2 cellular contexts compared by ENCODE assay signal in genomic region chr12:111410229-111411186, GRCh38.
TF ChIP-seq lines count a peak whose summit lies in the region.

No MANE protein-coding gene starts in this region.

TF ChIP-seq in liver, 16 proteins besides CTCF, POLR2A, EP300 and RAD21:
- TF ChIP-seq FOXA1 (IDR thresholded peaks at IDR 0.05) (no peak), SP1 (IDR thresholded peaks at IDR 0.05) (no peak), FOXA2 (IDR thresholded peaks at IDR 0.05) (no peak), MAX (IDR thresholded peaks at IDR 0.05) (no peak), EGR1 (IDR thresholded peaks at IDR 0.05; ENCODE audit: low read depth in 2 of 2) (no peak), ATF3 (IDR thresholded peaks at IDR 0.05) (no peak), ZBTB33 (IDR thresholded peaks at IDR 0.05) (no peak), RXRA (IDR thresholded peaks at IDR 0.05) (no peak), JUND (IDR thresholded peaks at IDR 0.05) (no peak), TAF1 (conservative IDR thresholded peaks at IDR 0.05) (no peak), GABPA (IDR thresholded peaks at IDR 0.05 in 1 of 2, conservative IDR thresholded peaks at IDR 0.05 in 1 of 2) (no peak), HNF4A (conservative IDR thresholded peaks at IDR 0.05) (no peak), REST (IDR thresholded peaks at IDR 0.05) (no peak), NR2F2 (IDR thresholded peaks at IDR 0.05) (no peak), YY1 (IDR thresholded peaks at IDR 0.05) (no peak), HNF4G (IDR thresholded peaks at IDR 0.05) (no peak)
TF ChIP-seq in liver: peak in this region for 0.

TF ChIP-seq in HepG2, 621 proteins besides CTCF, POLR2A, EP300 and RAD21:
- no peak for TF ChIP-seq HNF1A (IDR thresholded peaks at IDR 0.05; ENCODE audit: low read depth)
- no peak for TF ChIP-seq HNF1A (CRISPR knock-in tag; IDR thresholded peaks at IDR 0.05; ENCODE audit: borderline replicate concordance)
- no peak for TF ChIP-seq ZNF784 (CRISPR knock-in tag; IDR thresholded peaks at IDR 0.05; ENCODE audit: borderline replicate concordance)
- TF ChIP-seq TEF (CRISPR knock-in tag; IDR thresholded peaks at IDR 0.05): no peak
- TF ChIP-seq PRMT3 (CRISPR knock-in tag; IDR thresholded peaks at IDR 0.05; ENCODE audit: borderline replicate concordance, low read depth): no peak
- no peak for TF ChIP-seq ZBTB10 (CRISPR knock-in tag; IDR thresholded peaks at IDR 0.05; ENCODE audit: borderline replicate concordance)
- no peak for TF ChIP-seq DBP (CRISPR knock-in tag; IDR thresholded peaks at IDR 0.05; ENCODE audit: not compliant biosample characterization)
- no peak for TF ChIP-seq ZNF136 (CRISPR knock-in tag; IDR thresholded peaks at IDR 0.05; ENCODE audit: low read depth)
- TF ChIP-seq ZNF513 (CRISPR knock-in tag; conservative IDR thresholded peaks at IDR 0.05): no peak
- TF ChIP-seq DZIP1 (CRISPR knock-in tag; IDR thresholded peaks at IDR 0.05): no peak
- no peak for TF ChIP-seq ZNF598 (CRISPR knock-in tag; IDR thresholded peaks at IDR 0.05; ENCODE audit: borderline replicate concordance)
